8 cellular contexts compared by ENCODE assay signal in the genomic region with DNA sequence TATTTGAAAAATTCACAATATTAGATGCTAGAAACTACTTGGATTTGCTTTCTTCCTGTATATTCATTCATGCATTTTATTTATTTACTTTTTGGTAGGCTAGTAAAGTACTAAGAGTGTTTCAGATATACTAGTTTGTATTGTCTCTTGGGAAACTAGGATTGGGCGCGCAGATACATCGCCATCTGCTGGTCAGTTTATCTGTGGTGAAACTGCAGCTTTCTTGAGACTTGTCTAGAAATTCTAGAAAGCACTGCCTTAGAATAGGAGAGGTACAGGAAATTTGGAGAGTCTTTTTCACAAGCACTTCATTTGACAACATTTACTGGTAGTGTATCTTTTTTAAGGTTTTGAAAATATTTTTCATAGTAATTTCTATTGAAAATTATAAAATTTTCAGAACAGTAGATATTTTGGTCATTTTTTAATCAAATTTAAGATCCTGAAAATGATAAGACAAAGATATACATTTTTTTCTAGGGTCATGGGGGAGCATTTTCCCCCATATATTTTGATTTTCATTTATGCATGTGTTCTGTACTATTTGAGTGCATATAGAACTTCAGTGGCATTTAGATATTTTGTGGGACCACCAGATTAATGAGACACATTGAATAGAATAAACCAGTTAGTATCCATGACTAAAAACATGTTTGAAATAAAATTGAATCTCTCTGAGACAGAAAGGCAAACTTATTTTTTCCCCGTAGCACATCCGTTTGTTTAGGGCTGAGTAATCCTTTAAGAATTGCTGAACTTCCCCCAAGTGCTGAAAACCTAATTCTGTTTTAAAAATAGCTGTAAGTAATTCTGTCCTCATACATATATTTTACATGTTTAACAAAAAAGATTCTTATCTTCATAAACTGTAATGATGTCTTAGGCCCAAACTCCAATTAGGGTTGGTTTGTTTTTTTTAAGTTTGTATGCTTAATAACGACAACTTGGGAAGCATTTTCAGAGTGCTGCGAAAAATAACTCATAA. TPM values are rescaled to one million over a fixed set of nuclear protein-coding genes. Genes with fewer than 3 reads are reported as not detected.
DNase-seq lines count a peak whose midpoint lies in the region; ATAC-seq and TF ChIP-seq lines count a peak whose summit lies in the region.

No MANE protein-coding gene starts in this region.

- H3K9me3 Mint-ChIP-seq in activated naive CD8-positive, alpha-beta T cell treated with anti-CD3 and anti-CD28 coated beads, Interleukin-2, amount 50 U/mL, for 24 hours, result no peaks in the 10 kb centered on the region

- H3K27ac ChIP-seq in psoas muscle, result no peak overlapping the region

- TF ChIP-seq CTCF in AG10803 (conservative IDR thresholded peaks at IDR 0.05; ENCODE audit: low read length) (peak; percentile 97), psoas muscle (IDR thresholded peaks at IDR 0.05) (peak; percentile 94)

- no peaks in the 10 kb centered on the region for H3K9me3 ChIP-seq in psoas muscle

- no peak overlapping the region for H3K4me3 Mint-ChIP-seq in activated naive CD8-positive, alpha-beta T cell treated with anti-CD3 and anti-CD28 coated beads, Interleukin-2, amount 50 U/mL, for 24 hours

- peak; percentile 80 for DNase-seq in AG10803 (ENCODE audit: low read depth)
- DNase-seq in GM19238 (ENCODE audit: insufficient read length, low spot score), result peak; percentile 6
- peak; percentile 56 for DNase-seq in MV-4-11 (lab: John Stamatoyannopoulos, UW)
- peak; percentile 9 for DNase-seq in SHP77 treated with DMSO at 0.1 percent for 48 hours (lab: John Stamatoyannopoulos, UW)
- DNase-seq in activated naive CD8-positive, alpha-beta T cell treated with anti-CD3 and anti-CD28 coated beads, Interleukin-2, amount 50 U/mL, for 24 hours, result peak; percentile 32
- DNase-seq in left cardiac atrium, result peak; percentile 40
- DNase-seq in psoas muscle, result peak; percentile 28 to 60

- no peaks in the 10 kb centered on the region for H3K27me3 ChIP-seq in psoas muscle (ENCODE audit: insufficient read depth in 3 of 3, low read length in 2 of 3)

- ATAC-seq in activated naive CD8-positive, alpha-beta T cell treated with anti-CD3 and anti-CD28 coated beads, Interleukin-2, amount 50 U/mL, for 24 hours, result peak; percentile 63
- ATAC-seq in left cardiac atrium (peak; percentile 49 to 59), psoas muscle (peak; percentile 64 to 93 (median 78)), HG03139 (IDR thresholded peaks at IDR 0.05; ENCODE audit: unreplicated experiment) (no peak)

- 42 to 54% (median 42%) methylated on average over 7 of the region's 7 CpGs for WGBS in psoas muscle, 3 donors

- H3K4me3 ChIP-seq in AG10803 (ENCODE audit: low read length), result no peak overlapping the region
- no peak overlapping the region for H3K4me3 ChIP-seq in psoas muscle

- H3K27me3 Mint-ChIP-seq in activated naive CD8-positive, alpha-beta T cell treated with anti-CD3 and anti-CD28 coated beads, Interleukin-2, amount 50 U/mL, for 24 hours, result no peaks in the 10 kb centered on the region

- no peak overlapping the region for H3K27ac Mint-ChIP-seq in activated naive CD8-positive, alpha-beta T cell treated with anti-CD3 and anti-CD28 coated beads, Interleukin-2, amount 50 U/mL, for 24 hours

- no peaks in the 10 kb centered on the region for H3K4me1 Mint-ChIP-seq in activated naive CD8-positive, alpha-beta T cell treated with anti-CD3 and anti-CD28 coated beads, Interleukin-2, amount 50 U/mL, for 24 hours

- H3K36me3 Mint-ChIP-seq in activated naive CD8-positive, alpha-beta T cell treated with anti-CD3 and anti-CD28 coated beads, Interleukin-2, amount 50 U/mL, for 24 hours (ENCODE audit: low read depth), result no peaks in the 10 kb centered on the region

- H3K4me1 ChIP-seq in psoas muscle, result peaks cover 25% of the 10 kb centered on the region

- intact Hi-C loops in left cardiac atrium (cut with DNase I), result loop anchor here in 1 of 2 donors (2.0 kb wide), 2 partner anchors 227 to 401 kb away; no protein-coding TSS in a partner anchor
- intact Hi-C loops in psoas muscle (cut with DNase I), result loop anchor here (2.0 to 10.0 kb wide), 5 partner anchors 227 to 401 kb away; no protein-coding TSS in a partner anchor

- H3K36me3 ChIP-seq in psoas muscle (ENCODE audit: insufficient read depth in 1 of 2, low read depth in 1 of 2), result no peaks in the 10 kb centered on the region

RNA-seq across cellular contexts. Expression of gene SLC38A6, which starts 44.5 kb away (rescaled TPM):
- total RNA-seq in left cardiac atrium (1 to 10 TPM; 5.9 to 9.0 TPM), psoas muscle (10 to 100 TPM in 1 of 4 donors, 1 to 10 TPM in 3; 4.9 to 11.9 (median 6.6) TPM)
- polyA plus RNA-seq in psoas muscle, result 1 to 10 TPM; 1.5 to 2.8 (median 2.5) TPM

RNA-seq across cellular contexts. Expression of gene TRMT5, which starts 44.7 kb away (rescaled TPM):
- total RNA-seq in left cardiac atrium (1 to 10 TPM; 8.3 to 9.8 TPM), psoas muscle (10 to 100 TPM in 3 of 4 donors, 1 to 10 TPM in 1; 9.7 to 26.0 (median 12.8) TPM)
- polyA plus RNA-seq in psoas muscle, result 10 to 100 TPM in 1 of 3 donors, 1 to 10 TPM in 2; 5.7 to 12.9 (median 8.8) TPM

Comparison
In these comparisons a context has a peak if more than half of its experiments do, and no peak if none do; other contexts are left out.
1. DNase-seq: peak in every context shown above with its lines; median percentile 80 in AG10803; 56 in MV-4-11; 44 in psoas muscle; 40 in left cardiac atrium; 32 in activated naive CD8-positive, alpha-beta T cell treated with anti-CD3 and anti-CD28 coated beads, Interleukin-2, amount 50 U/mL, for 24 hours; 9 in SHP77 treated with DMSO at 0.1 percent for 48 hours; 6 in GM19238.